2 cellular contexts compared by ENCODE assay signal in the genomic region with DNA sequence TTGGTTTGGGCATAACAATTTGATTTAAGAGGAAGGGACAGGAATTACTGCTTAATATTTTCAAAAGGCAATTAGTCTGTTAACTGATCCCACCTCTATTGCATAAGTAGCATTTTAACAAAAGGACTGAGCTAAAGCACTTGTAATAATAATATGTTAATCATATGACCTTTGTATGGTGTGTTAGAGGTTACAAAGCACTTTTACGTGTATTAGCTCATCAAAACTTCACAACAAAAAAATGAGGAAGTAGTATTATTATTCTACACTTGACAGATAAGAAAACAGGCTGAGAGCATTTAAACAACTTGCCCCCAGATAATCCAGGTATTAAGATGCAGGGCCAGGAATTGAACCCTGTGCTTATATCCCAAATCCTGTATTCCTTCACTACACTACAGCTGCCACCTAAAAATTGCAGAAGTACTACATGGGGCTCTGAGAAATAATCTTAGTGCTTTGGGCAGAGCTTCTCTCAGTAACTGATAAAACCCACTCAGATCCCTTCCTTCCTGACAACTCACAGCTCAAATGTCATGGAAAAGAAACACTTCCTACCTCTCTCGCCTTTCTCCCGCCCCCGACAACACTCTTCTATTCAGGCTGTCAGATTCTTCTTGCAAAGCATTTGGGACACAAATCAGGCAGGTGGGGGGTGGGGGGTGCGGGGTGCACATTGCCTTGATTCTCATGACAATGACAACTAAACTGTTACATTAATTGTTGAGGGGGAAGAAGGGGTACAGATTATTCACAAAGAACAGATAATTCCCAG.
TF ChIP-seq lines count a peak whose summit lies in the region.

No MANE protein-coding gene starts in this region.

TF ChIP-seq in A549, 52 proteins besides CTCF, POLR2A, EP300 and RAD21 (continued from another document):
- TF ChIP-seq HOXB5 (CRISPR knock-in tag; IDR thresholded peaks at IDR 0.05), result no peak
- no peak for TF ChIP-seq MAFK (IDR thresholded peaks at IDR 0.05; ENCODE audit: partially characterized antibody)
- TF ChIP-seq MAZ (IDR thresholded peaks at IDR 0.05; ENCODE audit: borderline replicate concordance, low read depth, low read length), result no peak
- no peak for TF ChIP-seq CEBPB (IDR thresholded peaks at IDR 0.05)
- TF ChIP-seq KDM1A (IDR thresholded peaks at IDR 0.05; ENCODE audit: low read depth), result no peak
- TF ChIP-seq CBX2 (IDR thresholded peaks at IDR 0.05; ENCODE audit: borderline replicate concordance, low read depth), result no peak
- no peak for TF ChIP-seq KDM5A (IDR thresholded peaks at IDR 0.05)

TF ChIP-seq in HEK293, 187 proteins besides CTCF, POLR2A, EP300 and RAD21 (continued from another document):
- TF ChIP-seq ZNF350 (tag by site-specific recombination; IDR thresholded peaks at IDR 0.05), result no peak
- peak; percentile 49; the same call in 1 of the 2 replicates for TF ChIP-seq ZFHX2 (tag by site-specific recombination; conservative IDR thresholded peaks at IDR 0.05)
- no peak for TF ChIP-seq ZFP3 (tag by site-specific recombination; IDR thresholded peaks at IDR 0.05; ENCODE audit: low read depth)
- TF ChIP-seq ZNF792 (tag by site-specific recombination; IDR thresholded peaks at IDR 0.05), result no peak
- TF ChIP-seq ZNF837 (tag by site-specific recombination; IDR thresholded peaks at IDR 0.05), result no peak
- peak; percentile 62; the same call in 1 of the 2 replicates for TF ChIP-seq EGR2 (tag by site-specific recombination; IDR thresholded peaks at IDR 0.05; ENCODE audit: low read depth)
- no peak for TF ChIP-seq ZNF302 (tag by site-specific recombination; IDR thresholded peaks at IDR 0.05; ENCODE audit: low read depth)
- no peak for TF ChIP-seq ZNF561 (tag by site-specific recombination; IDR thresholded peaks at IDR 0.05; ENCODE audit: borderline replicate concordance)
- TF ChIP-seq ZNF133 (tag by site-specific recombination; IDR thresholded peaks at IDR 0.05), result peak; percentile 72
- no peak for TF ChIP-seq ZNF394 (tag by site-specific recombination; IDR thresholded peaks at IDR 0.05; ENCODE audit: borderline replicate concordance)
- no peak for TF ChIP-seq OVOL3 (tag by site-specific recombination; IDR thresholded peaks at IDR 0.05)
- no peak for TF ChIP-seq SCRT2 (tag by site-specific recombination; IDR thresholded peaks at IDR 0.05)
- TF ChIP-seq, protein P1, sequence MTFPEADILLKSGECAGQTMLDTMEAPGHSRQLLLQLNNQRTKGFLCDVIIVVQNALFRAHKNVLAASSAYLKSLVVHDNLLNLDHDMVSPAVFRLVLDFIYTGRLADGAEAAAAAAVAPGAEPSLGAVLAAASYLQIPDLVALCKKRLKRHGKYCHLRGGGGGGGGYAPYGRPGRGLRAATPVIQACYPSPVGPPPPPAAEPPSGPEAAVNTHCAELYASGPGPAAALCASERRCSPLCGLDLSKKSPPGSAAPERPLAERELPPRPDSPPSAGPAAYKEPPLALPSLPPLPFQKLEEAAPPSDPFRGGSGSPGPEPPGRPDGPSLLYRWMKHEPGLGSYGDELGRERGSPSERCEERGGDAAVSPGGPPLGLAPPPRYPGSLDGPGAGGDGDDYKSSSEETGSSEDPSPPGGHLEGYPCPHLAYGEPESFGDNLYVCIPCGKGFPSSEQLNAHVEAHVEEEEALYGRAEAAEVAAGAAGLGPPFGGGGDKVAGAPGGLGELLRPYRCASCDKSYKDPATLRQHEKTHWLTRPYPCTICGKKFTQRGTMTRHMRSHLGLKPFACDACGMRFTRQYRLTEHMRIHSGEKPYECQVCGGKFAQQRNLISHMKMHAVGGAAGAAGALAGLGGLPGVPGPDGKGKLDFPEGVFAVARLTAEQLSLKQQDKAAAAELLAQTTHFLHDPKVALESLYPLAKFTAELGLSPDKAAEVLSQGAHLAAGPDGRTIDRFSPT (tag by site-specific recombination; IDR thresholded peaks at IDR 0.05), result no peak
- no peak for TF ChIP-seq ZNF169 (tag by site-specific recombination; IDR thresholded peaks at IDR 0.05)
- TF ChIP-seq ZSCAN16 (tag by site-specific recombination; IDR thresholded peaks at IDR 0.05), result no peak
- peak; percentile 39; the same call in 1 of the 2 replicates for TF ChIP-seq ZNF664 (tag by site-specific recombination; IDR thresholded peaks at IDR 0.05)
- no peak for TF ChIP-seq HOXA7 (CRISPR knock-in tag; IDR thresholded peaks at IDR 0.05; ENCODE audit: borderline replicate concordance)
- TF ChIP-seq, protein P2, sequence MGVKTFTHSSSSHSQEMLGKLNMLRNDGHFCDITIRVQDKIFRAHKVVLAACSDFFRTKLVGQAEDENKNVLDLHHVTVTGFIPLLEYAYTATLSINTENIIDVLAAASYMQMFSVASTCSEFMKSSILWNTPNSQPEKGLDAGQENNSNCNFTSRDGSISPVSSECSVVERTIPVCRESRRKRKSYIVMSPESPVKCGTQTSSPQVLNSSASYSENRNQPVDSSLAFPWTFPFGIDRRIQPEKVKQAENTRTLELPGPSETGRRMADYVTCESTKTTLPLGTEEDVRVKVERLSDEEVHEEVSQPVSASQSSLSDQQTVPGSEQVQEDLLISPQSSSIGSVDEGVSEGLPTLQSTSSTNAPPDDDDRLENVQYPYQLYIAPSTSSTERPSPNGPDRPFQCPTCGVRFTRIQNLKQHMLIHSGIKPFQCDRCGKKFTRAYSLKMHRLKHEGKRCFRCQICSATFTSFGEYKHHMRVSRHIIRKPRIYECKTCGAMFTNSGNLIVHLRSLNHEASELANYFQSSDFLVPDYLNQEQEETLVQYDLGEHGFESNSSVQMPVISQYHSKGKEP (tag by site-specific recombination; IDR thresholded peaks at IDR 0.05), result no peak
- no peak for TF ChIP-seq ZNF16 (tag by site-specific recombination; IDR thresholded peaks at IDR 0.05; ENCODE audit: low read depth)
- TF ChIP-seq ZNF433 (tag by site-specific recombination; IDR thresholded peaks at IDR 0.05; ENCODE audit: low read depth), result no peak
- TF ChIP-seq, protein P3, sequence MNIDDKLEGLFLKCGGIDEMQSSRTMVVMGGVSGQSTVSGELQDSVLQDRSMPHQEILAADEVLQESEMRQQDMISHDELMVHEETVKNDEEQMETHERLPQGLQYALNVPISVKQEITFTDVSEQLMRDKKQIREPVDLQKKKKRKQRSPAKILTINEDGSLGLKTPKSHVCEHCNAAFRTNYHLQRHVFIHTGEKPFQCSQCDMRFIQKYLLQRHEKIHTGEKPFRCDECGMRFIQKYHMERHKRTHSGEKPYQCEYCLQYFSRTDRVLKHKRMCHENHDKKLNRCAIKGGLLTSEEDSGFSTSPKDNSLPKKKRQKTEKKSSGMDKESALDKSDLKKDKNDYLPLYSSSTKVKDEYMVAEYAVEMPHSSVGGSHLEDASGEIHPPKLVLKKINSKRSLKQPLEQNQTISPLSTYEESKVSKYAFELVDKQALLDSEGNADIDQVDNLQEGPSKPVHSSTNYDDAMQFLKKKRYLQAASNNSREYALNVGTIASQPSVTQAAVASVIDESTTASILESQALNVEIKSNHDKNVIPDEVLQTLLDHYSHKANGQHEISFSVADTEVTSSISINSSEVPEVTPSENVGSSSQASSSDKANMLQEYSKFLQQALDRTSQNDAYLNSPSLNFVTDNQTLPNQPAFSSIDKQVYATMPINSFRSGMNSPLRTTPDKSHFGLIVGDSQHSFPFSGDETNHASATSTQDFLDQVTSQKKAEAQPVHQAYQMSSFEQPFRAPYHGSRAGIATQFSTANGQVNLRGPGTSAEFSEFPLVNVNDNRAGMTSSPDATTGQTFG (tag by site-specific recombination; IDR thresholded peaks at IDR 0.05; ENCODE audit: borderline replicate concordance), result no peak
- TF ChIP-seq ZNF23 (tag by site-specific recombination; IDR thresholded peaks at IDR 0.05; ENCODE audit: borderline replicate concordance), result no peak
- no peak for TF ChIP-seq REPIN1 (tag by site-specific recombination; IDR thresholded peaks at IDR 0.05; ENCODE audit: low read depth)
- TF ChIP-seq, protein P4, sequence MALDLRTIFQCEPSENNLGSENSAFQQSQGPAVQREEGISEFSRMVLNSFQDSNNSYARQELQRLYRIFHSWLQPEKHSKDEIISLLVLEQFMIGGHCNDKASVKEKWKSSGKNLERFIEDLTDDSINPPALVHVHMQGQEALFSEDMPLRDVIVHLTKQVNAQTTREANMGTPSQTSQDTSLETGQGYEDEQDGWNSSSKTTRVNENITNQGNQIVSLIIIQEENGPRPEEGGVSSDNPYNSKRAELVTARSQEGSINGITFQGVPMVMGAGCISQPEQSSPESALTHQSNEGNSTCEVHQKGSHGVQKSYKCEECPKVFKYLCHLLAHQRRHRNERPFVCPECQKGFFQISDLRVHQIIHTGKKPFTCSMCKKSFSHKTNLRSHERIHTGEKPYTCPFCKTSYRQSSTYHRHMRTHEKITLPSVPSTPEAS (tag by site-specific recombination; IDR thresholded peaks at IDR 0.05), result no peak
- TF ChIP-seq, protein P5, sequence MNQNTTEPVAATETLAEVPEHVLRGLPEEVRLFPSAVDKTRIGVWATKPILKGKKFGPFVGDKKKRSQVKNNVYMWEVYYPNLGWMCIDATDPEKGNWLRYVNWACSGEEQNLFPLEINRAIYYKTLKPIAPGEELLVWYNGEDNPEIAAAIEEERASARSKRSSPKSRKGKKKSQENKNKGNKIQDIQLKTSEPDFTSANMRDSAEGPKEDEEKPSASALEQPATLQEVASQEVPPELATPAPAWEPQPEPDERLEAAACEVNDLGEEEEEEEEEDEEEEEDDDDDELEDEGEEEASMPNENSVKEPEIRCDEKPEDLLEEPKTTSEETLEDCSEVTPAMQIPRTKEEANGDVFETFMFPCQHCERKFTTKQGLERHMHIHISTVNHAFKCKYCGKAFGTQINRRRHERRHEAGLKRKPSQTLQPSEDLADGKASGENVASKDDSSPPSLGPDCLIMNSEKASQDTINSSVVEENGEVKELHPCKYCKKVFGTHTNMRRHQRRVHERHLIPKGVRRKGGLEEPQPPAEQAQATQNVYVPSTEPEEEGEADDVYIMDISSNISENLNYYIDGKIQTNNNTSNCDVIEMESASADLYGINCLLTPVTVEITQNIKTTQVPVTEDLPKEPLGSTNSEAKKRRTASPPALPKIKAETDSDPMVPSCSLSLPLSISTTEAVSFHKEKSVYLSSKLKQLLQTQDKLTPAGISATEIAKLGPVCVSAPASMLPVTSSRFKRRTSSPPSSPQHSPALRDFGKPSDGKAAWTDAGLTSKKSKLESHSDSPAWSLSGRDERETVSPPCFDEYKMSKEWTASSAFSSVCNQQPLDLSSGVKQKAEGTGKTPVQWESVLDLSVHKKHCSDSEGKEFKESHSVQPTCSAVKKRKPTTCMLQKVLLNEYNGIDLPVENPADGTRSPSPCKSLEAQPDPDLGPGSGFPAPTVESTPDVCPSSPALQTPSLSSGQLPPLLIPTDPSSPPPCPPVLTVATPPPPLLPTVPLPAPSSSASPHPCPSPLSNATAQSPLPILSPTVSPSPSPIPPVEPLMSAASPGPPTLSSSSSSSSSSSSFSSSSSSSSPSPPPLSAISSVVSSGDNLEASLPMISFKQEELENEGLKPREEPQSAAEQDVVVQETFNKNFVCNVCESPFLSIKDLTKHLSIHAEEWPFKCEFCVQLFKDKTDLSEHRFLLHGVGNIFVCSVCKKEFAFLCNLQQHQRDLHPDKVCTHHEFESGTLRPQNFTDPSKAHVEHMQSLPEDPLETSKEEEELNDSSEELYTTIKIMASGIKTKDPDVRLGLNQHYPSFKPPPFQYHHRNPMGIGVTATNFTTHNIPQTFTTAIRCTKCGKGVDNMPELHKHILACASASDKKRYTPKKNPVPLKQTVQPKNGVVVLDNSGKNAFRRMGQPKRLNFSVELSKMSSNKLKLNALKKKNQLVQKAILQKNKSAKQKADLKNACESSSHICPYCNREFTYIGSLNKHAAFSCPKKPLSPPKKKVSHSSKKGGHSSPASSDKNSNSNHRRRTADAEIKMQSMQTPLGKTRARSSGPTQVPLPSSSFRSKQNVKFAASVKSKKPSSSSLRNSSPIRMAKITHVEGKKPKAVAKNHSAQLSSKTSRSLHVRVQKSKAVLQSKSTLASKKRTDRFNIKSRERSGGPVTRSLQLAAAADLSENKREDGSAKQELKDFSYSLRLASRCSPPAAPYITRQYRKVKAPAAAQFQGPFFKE (tag by site-specific recombination; IDR thresholded peaks at IDR 0.05; ENCODE audit: borderline replicate concordance), result no peak
